Comparison of ENCODE assay signal across 8 cellular contexts in genomic region chr7:151248191-151249033, GRCh38. TPM values are rescaled to one million over a fixed set of nuclear protein-coding genes. Genes with fewer than 3 reads are reported as not detected.
DNase-seq lines count a peak whose midpoint lies in the region; TF ChIP-seq lines count a peak whose summit lies in the region.

SMARCD3 (minus strand) TSS chr7:151248694; CDS start chr7:151248562, 132 bp downstream.

- H3K4me3 ChIP-seq in Peyer's patch (peak within 1 kb of the TSS; percentile 43 to 68 (median 61)), iPS-20b (ENCODE audit: low read length) (peak within 1 kb of the TSS; percentile 64), retinal pigment epithelial cell (ENCODE audit: low read length) (peak within 1 kb of the TSS; percentile 69)

- no TSS peak for BruUV-seq in MCF 10A (replicated peaks; lab: Mats Ljungman, UMichigan)

- H3K36me3 ChIP-seq in Peyer's patch, result no peaks in the 10 kb centered on the region
- H3K36me3 ChIP-seq in iPS-20b (ENCODE audit: insufficient read depth, low read depth, low read length), result no peaks in the 10 kb centered on the region

- no peak for TF ChIP-seq POLR2A in Peyer's patch (IDR thresholded peaks at IDR 0.05)

- no peaks in the 10 kb centered on the region for H3K36me3 Mint-ChIP-seq in MCF 10A (ENCODE audit: insufficient read depth, unreplicated experiment)

- CTCF ChIA-PET in MCF 10A (lab: Yijun Ruan, JAX), result interaction anchor here (0.5 to 1.8 kb wide), 2 partner anchors 53 to 56 kb away, joined by 3 to 10 read pairs; no protein-coding TSS in a partner anchor

- H3K27me3 ChIP-seq in Peyer's patch (no peaks in the 10 kb centered on the region), iPS-20b (ENCODE audit: insufficient read depth, low read length) (peaks cover 91% of the 10 kb centered on the region)

- peak within 1 kb of the TSS; percentile 90 for H3K4me3 Mint-ChIP-seq in MCF 10A (ENCODE audit: unreplicated experiment)

- intact Hi-C loops in MCF 10A (cut with micrococcal nuclease), result no loop called here

- peaks cover 0 to 73% (median 31%) of the 10 kb centered on the region in 4 donors for H3K4me1 ChIP-seq in Peyer's patch
- peaks cover 29% of the 10 kb centered on the region for H3K4me1 ChIP-seq in iPS-20b (ENCODE audit: insufficient read depth, low read length)

- H3K27ac ChIP-seq in Peyer's patch (peak within 1 kb of the TSS; percentile 65 to 83 (median 68)), iPS-20b (ENCODE audit: low read length) (no peak within 1 kb of the TSS)

- H3K27ac Mint-ChIP-seq in MCF 10A (ENCODE audit: low read depth, unreplicated experiment), result peak within 1 kb of the TSS; percentile 88

- no peaks in the 10 kb centered on the region for H3K27me3 Mint-ChIP-seq in MCF 10A (ENCODE audit: insufficient read depth, unreplicated experiment)

- H3K9me3 ChIP-seq in Peyer's patch (peaks cover 0 to 5% (median 0%) of the 10 kb centered on the region in 4 donors), iPS-20b (ENCODE audit: insufficient read depth, low read depth, low read length) (no peaks in the 10 kb centered on the region)

- H3K9ac ChIP-seq in iPS-20b (ENCODE audit: low read depth, low read length), result 0 out of 2 replicates have a peak within 1 kb of the TSS, but pooled peaks have one; percentile 11

- DNase-seq in SIG-M5 treated with dmso at 0.1 percent for 504 hours (lab: John Stamatoyannopoulos, UW; ENCODE audit: unreplicated experiment) (peak; percentile 4), SIG-M5 (lab: John Stamatoyannopoulos, UW) (no peak), Peyer's patch (peak; percentile 47 to 72 (median 65)), MCF 10A (ENCODE audit: unreplicated experiment) (peak; percentile 43), retinal pigment epithelial cell (ENCODE audit: low read depth) (no peak), NCI-H1436 treated with DMSO at 0.1 percent for 48 hours (lab: John Stamatoyannopoulos, UW) (no peak), NCI-H510A (lab: John Stamatoyannopoulos, UW) (no peak)

- H3K4me1 Mint-ChIP-seq in MCF 10A (ENCODE audit: insufficient read depth, unreplicated experiment), result peaks cover 42% of the 10 kb centered on the region

- TF ChIP-seq CTCF in Peyer's patch (IDR thresholded peaks at IDR 0.05), result no peak
- no peak for TF ChIP-seq CTCF in MCF 10A (IDR thresholded peaks at IDR 0.05; ENCODE audit: unreplicated experiment)
- TF ChIP-seq CTCF in retinal pigment epithelial cell (conservative IDR thresholded peaks at IDR 0.05; ENCODE audit: low read depth, low read length), result no peak

- POLR2A ChIA-PET in MCF 10A (lab: Yijun Ruan, JAX), result interaction anchor here (2.2 to 2.5 kb wide), 2 partner anchors 21 kb away, joined by 6 to 12 read pairs; partner anchors contain the start of gene ABCF2

- no peaks in the 10 kb centered on the region for H3K9me3 Mint-ChIP-seq in MCF 10A (ENCODE audit: unreplicated experiment)

RNA-seq across cellular contexts. Expression of gene SMARCD3, which starts in this region (rescaled TPM):
- 10 to 100 TPM in 3 of 4 donors, 1 to 10 TPM in 1; 1.2 to 61.1 (median 18.3) TPM for total RNA-seq in Peyer's patch
- total RNA-seq in MCF 10A (2022), result 3.8 and 5.3 TPM in 2 replicates

Comparison
In these comparisons a context has a peak if more than half of its experiments do, and no peak if none do; other contexts are left out.
1. DNase-seq: peak in SIG-M5 treated with dmso at 0.1 percent for 504 hours (single experiment), Peyer's patch (3 of 3) and MCF 10A (single experiment); none in SIG-M5 (single experiment), retinal pigment epithelial cell (single experiment), NCI-H1436 treated with DMSO at 0.1 percent for 48 hours (single experiment) and NCI-H510A (single experiment).
2. Peak in every context shown above with its lines, with median percentiles within 50 percentile points of each other: H3K4me3 ChIP-seq.